Comparison of ENCODE assay signal across 8 cellular contexts in genomic region chr7:28078036-28078901, GRCh38.
DNase-seq lines count a peak whose midpoint lies in the region; ATAC-seq and TF ChIP-seq lines count a peak whose summit lies in the region.

No MANE protein-coding gene starts in this region.

- H4K20me1 ChIP-seq in PC-3 (ENCODE audit: low read length) (no peaks in the 10 kb centered on the region), smooth muscle cell (ENCODE audit: low read depth) (peaks cover 6% of the 10 kb centered on the region)

- H3K27me3 Mint-ChIP-seq in Calu3 (ENCODE audit: unreplicated experiment), result no peaks in the 10 kb centered on the region
- H3K27me3 Mint-ChIP-seq in activated T-helper 17 cell treated with anti-CD3 and anti-CD28 coated beads, Interleukin-2, amount 50 U/mL, for 72 hours, result no peaks in the 10 kb centered on the region

- H3K27me3 ChIP-seq in PC-3 (ENCODE audit: low read length) (no peaks in the 10 kb centered on the region), heart left ventricle (no peaks in the 10 kb centered on the region), smooth muscle cell (ENCODE audit: low read depth) (no peaks in the 10 kb centered on the region)

- no peak overlapping the region for H3K9ac ChIP-seq in PC-3 (ENCODE audit: low read length)
- H3K9ac ChIP-seq in smooth muscle cell (ENCODE audit: low read depth), result no peak overlapping the region

- intact Hi-C loops in Calu3 (cut with micrococcal nuclease; ENCODE audit: unreplicated experiment) (loop anchor here (1.0 to 5.0 kb wide), 3 partner anchors 16 to 391 kb away; no protein-coding TSS in a partner anchor), PC-3 (cut with micrococcal nuclease) (loop anchor here (1.0 to 10.0 kb wide), 6 partner anchors 16 to 383 kb away; no protein-coding TSS in a partner anchor), heart left ventricle (cut with DNase I) (loop anchor here in 2 of 10 donors (5.0 to 10.0 kb wide), 2 partner anchors 881 to 883 kb away; no protein-coding TSS in a partner anchor)

- no TSS peak for BruUV-seq in Calu3 (replicated peaks; lab: Mats Ljungman, UMichigan)
- BruUV-seq in PC-3 (replicated peaks; lab: Mats Ljungman, UMichigan), result no TSS peak

- 44 to 54% (median 49%) methylated on average over 7 of the region's 7 CpGs for WGBS in heart left ventricle, 4 donors
- 37% methylated on average over 7 of the region's 7 CpGs for WGBS in smooth muscle cell (ENCODE audit: low lambda C conversion rate)

- peaks cover 13% of the 10 kb centered on the region for H3K4me1 Mint-ChIP-seq in Calu3 (ENCODE audit: low read depth, unreplicated experiment)
- H3K4me1 Mint-ChIP-seq in activated T-helper 17 cell treated with anti-CD3 and anti-CD28 coated beads, Interleukin-2, amount 50 U/mL, for 72 hours, result no peaks in the 10 kb centered on the region

- no peaks in the 10 kb centered on the region for H3K36me3 ChIP-seq in PC-3 (ENCODE audit: low read depth, low read length)
- H3K36me3 ChIP-seq in heart left ventricle, result no peaks in the 10 kb centered on the region
- no peaks in the 10 kb centered on the region for H3K36me3 ChIP-seq in smooth muscle cell (ENCODE audit: low read depth)

- H2AFZ ChIP-seq in PC-3 (ENCODE audit: low read length) (no peak overlapping the region), smooth muscle cell (ENCODE audit: low read depth) (no peak overlapping the region)

- no peak overlapping the region for H3K4me3 Mint-ChIP-seq in Calu3 (ENCODE audit: low read depth, unreplicated experiment)
- H3K4me3 Mint-ChIP-seq in activated T-helper 17 cell treated with anti-CD3 and anti-CD28 coated beads, Interleukin-2, amount 50 U/mL, for 72 hours, result no peak overlapping the region

- H3F3A ChIP-seq in PC-3 (ENCODE audit: low read length, unreplicated experiment) (no peaks in the 10 kb centered on the region), smooth muscle cell (ENCODE audit: low read depth) (peaks cover 5% of the 10 kb centered on the region)

- TF ChIP-seq CTCF in Calu3 (IDR thresholded peaks at IDR 0.05; ENCODE audit: unreplicated experiment), result peak; percentile 96
- TF ChIP-seq CTCF in PC-3 (conservative IDR thresholded peaks at IDR 0.05; ENCODE audit: low read depth, low read length), result peak; percentile 96
- TF ChIP-seq CTCF in heart left ventricle (IDR thresholded peaks at IDR 0.05), result peak; percentile 86 to 98 (median 96)
- peak; percentile 95 for TF ChIP-seq CTCF in smooth muscle cell (IDR thresholded peaks at IDR 0.05; ENCODE audit: borderline replicate concordance, insufficient read depth, poor library complexity, severe bottlenecking)

- H3K4me3 ChIP-seq in PC-3 (ENCODE audit: low read length) (no peak overlapping the region), heart left ventricle (no peak overlapping the region), smooth muscle cell (no peak overlapping the region)

- POLR2A ChIA-PET in PC-3 (lab: Charles Lee; ENCODE audit: unreplicated experiment), result no interaction called here

- H3K36me3 Mint-ChIP-seq in Calu3 (ENCODE audit: insufficient read depth, unreplicated experiment), result no peaks in the 10 kb centered on the region
- no peaks in the 10 kb centered on the region for H3K36me3 Mint-ChIP-seq in activated T-helper 17 cell treated with anti-CD3 and anti-CD28 coated beads, Interleukin-2, amount 50 U/mL, for 72 hours (ENCODE audit: low read depth)

- no peaks in the 10 kb centered on the region for H3K9me3 Mint-ChIP-seq in Calu3 (ENCODE audit: low read depth, unreplicated experiment)
- H3K9me3 Mint-ChIP-seq in activated T-helper 17 cell treated with anti-CD3 and anti-CD28 coated beads, Interleukin-2, amount 50 U/mL, for 72 hours, result no peaks in the 10 kb centered on the region

- H3K27ac Mint-ChIP-seq in Calu3 (ENCODE audit: unreplicated experiment), result no peak overlapping the region
- no peak overlapping the region for H3K27ac Mint-ChIP-seq in activated T-helper 17 cell treated with anti-CD3 and anti-CD28 coated beads, Interleukin-2, amount 50 U/mL, for 72 hours

- H3K4me2 ChIP-seq in PC-3 (ENCODE audit: low read length) (no peak overlapping the region), smooth muscle cell (peak overlapping the region; percentile 82)

- DNase-seq in Calu3, result peak; percentile 65
- peak; percentile 65 for DNase-seq in PC-3
- DNase-seq in heart left ventricle, result peak in 2 of 5 donors; percentile 37 to 60
- no peak for DNase-seq in smooth muscle cell (lab: John Stamatoyannopoulos, UW; ENCODE audit: unreplicated experiment)

- no peaks in the 10 kb centered on the region for H3K4me1 ChIP-seq in PC-3 (ENCODE audit: insufficient read depth, low read length)
- peaks cover 0 to 48% (median 28%) of the 10 kb centered on the region in 12 donors for H3K4me1 ChIP-seq in heart left ventricle
- peaks cover 8% of the 10 kb centered on the region for H3K4me1 ChIP-seq in smooth muscle cell (ENCODE audit: low read depth)

- H3K79me2 ChIP-seq in PC-3 (ENCODE audit: low read length), result no peaks in the 10 kb centered on the region
- peaks cover 28% of the 10 kb centered on the region for H3K79me2 ChIP-seq in smooth muscle cell (ENCODE audit: low read depth)

- H3K9me3 ChIP-seq in PC-3 (ENCODE audit: low read length) (no peaks in the 10 kb centered on the region), heart left ventricle (no peaks in the 10 kb centered on the region), smooth muscle cell (replicated peaks; ENCODE audit: low read depth) (no peaks in the 10 kb centered on the region)

- TF ChIP-seq POLR2A in heart left ventricle (IDR thresholded peaks at IDR 0.05), result no peak
- TF ChIP-seq POLR2A in GM18505 (IDR thresholded peaks at IDR 0.05; ENCODE audit: borderline replicate concordance, extremely low read depth, insufficient read depth, insufficient read length), result no peak

- H3K27ac ChIP-seq in PC-3 (ENCODE audit: low read length) (no peak overlapping the region), heart left ventricle (peak overlapping the region in 2 of 12 donors; percentile 6 to 14), smooth muscle cell (ENCODE audit: low read depth) (no peak overlapping the region)

- no peaks in the 10 kb centered on the region for H3K9me2 ChIP-seq in PC-3 (replicated peaks; ENCODE audit: low read length)

- ATAC-seq in HG03103 (IDR thresholded peaks at IDR 0.05; ENCODE audit: low read depth, unreplicated experiment) (peak; percentile 60), PC-3 (peak; percentile 51), heart left ventricle (peak in 3 of 4 donors; percentile 47 to 52 (median 50)), GM21528 (IDR thresholded peaks at IDR 0.05; ENCODE audit: low FRiP score, unreplicated experiment) (no peak), GM18505 (IDR thresholded peaks at IDR 0.05; ENCODE audit: unreplicated experiment) (no peak)
- ATAC-seq in activated T-helper 17 cell treated with anti-CD3 and anti-CD28 coated beads, Interleukin-2, amount 50 U/mL, for 72 hours (replicated peaks), result peak; percentile 62

- CTCF ChIA-PET in Calu3 (lab: Charles Lee), result interaction anchor here (1.0 to 5.2 kb wide), 3 partner anchors 15 to 882 kb away, joined by 4 to 88 read pairs (median 5); no protein-coding TSS in a partner anchor
- CTCF ChIA-PET in PC-3 (lab: Charles Lee), result interaction anchor here (1.7 to 2.6 kb wide), 2 partner anchors 15 to 16 kb away, joined by 6 to 17 read pairs; no protein-coding TSS in a partner anchor

Comparison
In these comparisons a context has a peak if more than half of its experiments do, and no peak if none do; other contexts are left out.
1. ATAC-seq: peak in HG03103 (single experiment), PC-3 (single experiment), activated T-helper 17 cell treated with anti-CD3 and anti-CD28 coated beads, Interleukin-2, amount 50 U/mL, for 72 hours (single experiment) and heart left ventricle (3 of 4); none in GM21528 (single experiment) and GM18505 (single experiment).
2. Peak in every context shown above with its lines, with median percentiles within 50 percentile points of each other: CTCF ChIP-seq.